8 cellular contexts compared by ENCODE assay signal in genomic region chr10:117663750-117664149, GRCh38.
DNase-seq lines count a peak whose midpoint lies in the region; ATAC-seq and TF ChIP-seq lines count a peak whose summit lies in the region.

No MANE protein-coding gene starts in this region.

- CTCF ChIA-PET in activated CD8-positive, alpha-beta T cell treated with anti-CD3 and anti-CD28 coated beads for 36 hours (lab: Charles Lee) = no interaction called here
- CTCF ChIA-PET in activated CD8-positive, alpha-beta T cell treated with anti-CD3 and anti-CD28 coated beads, Interleukin-2, amount 10 ng/mL, durations not matched to agents 7 days and 5 days (lab: Charles Lee) = interaction anchor here (1.1 kb wide), 1 partner anchor 167 kb away, joined by 3 read pairs; no protein-coding TSS in a partner anchor

- ATAC-seq in activated CD8-positive, alpha-beta T cell treated with anti-CD3 and anti-CD28 coated beads for 36 hours = peak; percentile 75
- ATAC-seq in activated CD8-positive, alpha-beta T cell treated with anti-CD3 and anti-CD28 coated beads, Interleukin-2, amount 10 ng/mL, durations not matched to agents 7 days and 5 days = no peak
- ATAC-seq in HG02840 (IDR thresholded peaks at IDR 0.05; ENCODE audit: low FRiP score, unreplicated experiment) = peak; percentile 99

- no peak for TF ChIP-seq CTCF in activated CD8-positive, alpha-beta T cell treated with anti-CD3 and anti-CD28 coated beads for 36 hours (IDR thresholded peaks at IDR 0.05)
- TF ChIP-seq CTCF in suprapubic skin (IDR thresholded peaks at IDR 0.05) = no peak

- H3K9me3 Mint-ChIP-seq in activated CD8-positive, alpha-beta T cell treated with anti-CD3 and anti-CD28 coated beads for 36 hours = no peaks in the 10 kb centered on the region
- H3K9me3 Mint-ChIP-seq in activated CD8-positive, alpha-beta T cell treated with anti-CD3 and anti-CD28 coated beads, Interleukin-2, amount 10 ng/mL, durations not matched to agents 7 days and 5 days (ENCODE audit: insufficient read depth) = no peaks in the 10 kb centered on the region

- no peaks in the 10 kb centered on the region for H3K36me3 ChIP-seq in suprapubic skin

- TF ChIP-seq POLR2A in suprapubic skin (IDR thresholded peaks at IDR 0.05) = no peak

- H3K27ac ChIP-seq in suprapubic skin = no peak overlapping the region

- H3K4me1 Mint-ChIP-seq in activated CD8-positive, alpha-beta T cell treated with anti-CD3 and anti-CD28 coated beads for 36 hours (ENCODE audit: low read depth) = no peaks in the 10 kb centered on the region
- H3K4me1 Mint-ChIP-seq in activated CD8-positive, alpha-beta T cell treated with anti-CD3 and anti-CD28 coated beads, Interleukin-2, amount 10 ng/mL, durations not matched to agents 7 days and 5 days (ENCODE audit: low read depth) = no peaks in the 10 kb centered on the region

- H3K36me3 Mint-ChIP-seq in activated CD8-positive, alpha-beta T cell treated with anti-CD3 and anti-CD28 coated beads for 36 hours (ENCODE audit: low read depth) = no peaks in the 10 kb centered on the region
- H3K36me3 Mint-ChIP-seq in activated CD8-positive, alpha-beta T cell treated with anti-CD3 and anti-CD28 coated beads, Interleukin-2, amount 10 ng/mL, durations not matched to agents 7 days and 5 days (ENCODE audit: low read depth) = no peaks in the 10 kb centered on the region

- H3K27me3 ChIP-seq in suprapubic skin = no peaks in the 10 kb centered on the region

- H3K27me3 Mint-ChIP-seq in activated CD8-positive, alpha-beta T cell treated with anti-CD3 and anti-CD28 coated beads for 36 hours = peaks cover 13% of the 10 kb centered on the region
- H3K27me3 Mint-ChIP-seq in activated CD8-positive, alpha-beta T cell treated with anti-CD3 and anti-CD28 coated beads, Interleukin-2, amount 10 ng/mL, durations not matched to agents 7 days and 5 days (ENCODE audit: low read depth) = peaks cover 6% of the 10 kb centered on the region

- WGBS in suprapubic skin = 35% methylated on average over 2 of the region's 2 CpGs

- DNase-seq in activated CD8-positive, alpha-beta T cell treated with anti-CD3 and anti-CD28 coated beads for 36 hours = peak; percentile 45
- DNase-seq in activated CD8-positive, alpha-beta T cell treated with anti-CD3 and anti-CD28 coated beads, Interleukin-2, amount 10 ng/mL, durations not matched to agents 7 days and 5 days = no peak
- DNase-seq in SW480 (ENCODE audit: low spot score) (peak; percentile 66), smooth muscle cell of the brain vasculature (ENCODE audit: low read depth, low spot score) (peak; percentile 64), NCI-H1694 treated with DMSO at 0.1 percent for 48 hours (lab: John Stamatoyannopoulos, UW) (no peak), occipital lobe (lab: John Stamatoyannopoulos, UW) (no peak), suprapubic skin (ENCODE audit: low spot score in 2 of 2) (no peak)

- no peak overlapping the region for H3K27ac Mint-ChIP-seq in activated CD8-positive, alpha-beta T cell treated with anti-CD3 and anti-CD28 coated beads for 36 hours
- H3K27ac Mint-ChIP-seq in activated CD8-positive, alpha-beta T cell treated with anti-CD3 and anti-CD28 coated beads, Interleukin-2, amount 10 ng/mL, durations not matched to agents 7 days and 5 days = no peak overlapping the region

- TF ChIP-seq EP300 in suprapubic skin (IDR thresholded peaks at IDR 0.05) = no peak

- no peaks in the 10 kb centered on the region for H3K9me3 ChIP-seq in suprapubic skin

- intact Hi-C loops in activated CD8-positive, alpha-beta T cell treated with anti-CD3 and anti-CD28 coated beads for 36 hours (cut with micrococcal nuclease) = no loop called here

- POLR2A ChIA-PET in activated CD8-positive, alpha-beta T cell treated with anti-CD3 and anti-CD28 coated beads for 36 hours (lab: Charles Lee) = no interaction called here
- POLR2A ChIA-PET in activated CD8-positive, alpha-beta T cell treated with anti-CD3 and anti-CD28 coated beads, Interleukin-2, amount 10 ng/mL, durations not matched to agents 7 days and 5 days (lab: Charles Lee) = no interaction called here

- no peak overlapping the region for H3K4me3 Mint-ChIP-seq in activated CD8-positive, alpha-beta T cell treated with anti-CD3 and anti-CD28 coated beads for 36 hours
- H3K4me3 Mint-ChIP-seq in activated CD8-positive, alpha-beta T cell treated with anti-CD3 and anti-CD28 coated beads, Interleukin-2, amount 10 ng/mL, durations not matched to agents 7 days and 5 days = no peak overlapping the region

- no peak overlapping the region for H3K4me3 ChIP-seq in suprapubic skin

- H3K4me1 ChIP-seq in suprapubic skin = no peaks in the 10 kb centered on the region

Comparison
In these comparisons a context has a peak if more than half of its experiments do, and no peak if none do; other contexts are left out.
1. DNase-seq: peak in activated CD8-positive, alpha-beta T cell treated with anti-CD3 and anti-CD28 coated beads for 36 hours (single experiment), SW480 (single experiment) and smooth muscle cell of the brain vasculature (single experiment); none in activated CD8-positive, alpha-beta T cell treated with anti-CD3 and anti-CD28 coated beads, Interleukin-2, amount 10 ng/mL, durations not matched to agents 7 days and 5 days (single experiment), NCI-H1694 treated with DMSO at 0.1 percent for 48 hours (single experiment), occipital lobe (single experiment) and suprapubic skin (0 of 2).